In genomic region chr10:127123626-127124025, GRCh38 we compare ENCODE assay signal across 25 cellular contexts.
DNase-seq lines count a peak whose midpoint lies in the region; ATAC-seq and TF ChIP-seq lines count a peak whose summit lies in the region.
"Had no signal": no experiment of that assay in that cellular context is flagged by ENCODE, and none has a peak within 500 bp of the region (broad histone marks: within the 10 kb centered on the region; RNA-seq: fewer than 3 reads in every experiment).

No MANE protein-coding gene starts in this region.

- 89 to 90% methylated on average over 5 to 6 of the region's 6 CpGs for WGBS in endodermal cell (ENCODE audit: insufficient coverage in 1 of 2, insufficient read length in 1 of 2), 2 experiments

- H3K9me3 Mint-ChIP-seq in endodermal cell, result no peaks in the 10 kb centered on the region
- H3K9me3 Mint-ChIP-seq: CD14-positive monocyte had no signal

- H3K4me1 Mint-ChIP-seq in endodermal cell (no peaks in the 10 kb centered on the region), T-helper 17 cell (no peaks in the 10 kb centered on the region)
- H3K4me1 Mint-ChIP-seq: CD14-positive monocyte; CD8-positive, alpha-beta memory T cell had no signal

- H3K27me3 ChIP-seq in endodermal cell (ENCODE audit: control insufficient read depth, insufficient read depth, low read length, poor library complexity, severe bottlenecking), result no peaks in the 10 kb centered on the region
- H3K27me3 ChIP-seq: BE2C had no signal

- H3K27ac Mint-ChIP-seq in endodermal cell, result no peak overlapping the region
- no peak overlapping the region for H3K27ac Mint-ChIP-seq in T-helper 17 cell
- H3K27ac Mint-ChIP-seq: CD8-positive, alpha-beta memory T cell had no signal

- TF ChIP-seq CTCF in choroid plexus epithelial cell (conservative IDR thresholded peaks at IDR 0.05; ENCODE audit: low read depth, low read length) (no peak), endodermal cell (conservative IDR thresholded peaks at IDR 0.05) (no peak)

- no peak for ATAC-seq in T-helper 17 cell
- ATAC-seq: A549 had no signal

- H3K27me3 Mint-ChIP-seq in endodermal cell (ENCODE audit: insufficient read depth), result no peaks in the 10 kb centered on the region
- H3K27me3 Mint-ChIP-seq in T-helper 17 cell, result no peaks in the 10 kb centered on the region
- H3K27me3 Mint-ChIP-seq: CD8-positive, alpha-beta memory T cell had no signal

- no peak overlapping the region for H3K9ac ChIP-seq in endodermal cell (ENCODE audit: extremely low read depth, low read length, poor library complexity, severe bottlenecking)
- H3K9ac ChIP-seq: SK-N-SH had no signal

- H3K36me3 Mint-ChIP-seq in endodermal cell (ENCODE audit: low read depth) (peaks cover 50% of the 10 kb centered on the region), T-helper 17 cell (ENCODE audit: low read depth) (no peaks in the 10 kb centered on the region)
- H3K36me3 Mint-ChIP-seq: CD14-positive monocyte; CD8-positive, alpha-beta memory T cell had no signal

- H3K4me3 ChIP-seq in choroid plexus epithelial cell (ENCODE audit: low read depth, low read length) (no peak overlapping the region), endodermal cell (ENCODE audit: low read length) (no peak overlapping the region)
- H3K4me3 ChIP-seq: A549 had no signal

- no peaks in the 10 kb centered on the region for H3K4me1 ChIP-seq in endodermal cell (ENCODE audit: control insufficient read depth, insufficient read depth, low read length)
- H3K4me1 ChIP-seq: A549, BE2C had no signal

- DNase-seq in amniotic epithelial cell (ENCODE audit: low read depth) (peak; percentile 13), choroid plexus epithelial cell (ENCODE audit: low read depth) (peak; percentile 58), iris pigment epithelial cell (ENCODE audit: low read depth) (peak; percentile 65), endodermal cell (no peak), Ammon's horn (ENCODE audit: low spot score) (no peak), T-helper 17 cell (no peak), NAMALWA (ENCODE audit: low spot score) (no peak)
- DNase-seq: BE2C; Calu3; CD8-positive, alpha-beta memory T cell; DMS79 treated with DMSO at 0.1 percent for 48 hours; HCEC 1CT; IMR-90; KG1; MM.1S; NCI-H1092; NCI-H1417 treated with DMSO at 0.1 percent for 48 hours; NCI-H187; NCI-H2171 treated with DMSO at 0.1 percent for 48 hours; NCI-H446; NCI-H524 treated with DMSO at 0.1 percent for 48 hours; NCI-H774; SK-N-SH had no signal

- H3K4me3 Mint-ChIP-seq in endodermal cell (no peak overlapping the region), T-helper 17 cell (no peak overlapping the region)
- H3K4me3 Mint-ChIP-seq: CD14-positive monocyte; CD8-positive, alpha-beta memory T cell had no signal

- H3K36me3 ChIP-seq in endodermal cell (ENCODE audit: control insufficient read depth, insufficient read depth, low read length), result peaks cover 20% of the 10 kb centered on the region
- H3K36me3 ChIP-seq: BE2C had no signal

- H3K9me3 ChIP-seq in endodermal cell (ENCODE audit: control insufficient read depth, low read length) (no peaks in the 10 kb centered on the region), T-helper 17 cell (ENCODE audit: control insufficient read depth, low read length, poor library complexity, severe bottlenecking) (no peaks in the 10 kb centered on the region)
- H3K9me3 ChIP-seq: A549, BE2C, SK-N-SH had no signal

- H3K27ac ChIP-seq in endodermal cell (ENCODE audit: low read depth, low read length), result no peak overlapping the region
- H3K27ac ChIP-seq: A549 had no signal

Comparison
In these comparisons a context has a peak if more than half of its experiments do, and no peak if none do; other contexts are left out.
1. DNase-seq: peak in amniotic epithelial cell (single experiment), choroid plexus epithelial cell (single experiment) and iris pigment epithelial cell (single experiment); none in endodermal cell (single experiment), Ammon's horn (single experiment), T-helper 17 cell (0 of 3) and NAMALWA (single experiment).